22 cellular contexts compared by ENCODE assay signal in genomic region chr12:19036673-19037357, GRCh38.
DNase-seq lines count a peak whose midpoint lies in the region; ATAC-seq, FAIRE-seq and TF ChIP-seq lines count a peak whose summit lies in the region.
"Had no signal": no experiment of that assay in that cellular context is flagged by ENCODE, and none has a peak within 500 bp of the region (broad histone marks: within the 10 kb centered on the region; RNA-seq: fewer than 3 reads in every experiment).

No MANE protein-coding gene starts in this region.

- no peaks in the 10 kb centered on the region for H3K36me3 ChIP-seq in astrocyte (ENCODE audit: insufficient read depth, low read length)

- peak; percentile 74 for ATAC-seq in Right ventricle myocardium superior (ENCODE audit: poor library complexity)
- ATAC-seq in GM18909 (IDR thresholded peaks at IDR 0.05; ENCODE audit: poor library complexity, unreplicated experiment) = no peak
- no peak for ATAC-seq in foreskin keratinocyte
- ATAC-seq: sciatic nerve, T-cell had no signal

- intact Hi-C loops in Right ventricle myocardium superior (cut with DNase I) = no loop called here

- H3K4me3 Mint-ChIP-seq in astrocyte (ENCODE audit: unreplicated experiment) = no peak overlapping the region
- H3K4me3 Mint-ChIP-seq: activated naive CD4-positive, alpha-beta T cell treated with anti-CD3 and anti-CD28 coated beads, Interleukin-2, amount 50 U/mL, for 24 hours; CD4-positive, alpha-beta T cell; HFFc6; T-cell had no signal

- H3K79me2 ChIP-seq in astrocyte (ENCODE audit: insufficient read depth, low read length) = no peaks in the 10 kb centered on the region

- FAIRE-seq in astrocyte (lab: Jason Lieb, UNC) = no peak
- FAIRE-seq: GM19239 had no signal

- peaks cover 9% of the 10 kb centered on the region for H3K9me3 ChIP-seq in astrocyte (ENCODE audit: insufficient read depth, low read depth, low read length)

- H3K27ac ChIP-seq in astrocyte (ENCODE audit: low read depth, low read length) (no peak overlapping the region), foreskin keratinocyte (no peak overlapping the region)

- H3K4me2 ChIP-seq in astrocyte (ENCODE audit: low read length) = peak overlapping the region; percentile 13

- H2AFZ ChIP-seq in astrocyte (ENCODE audit: low read depth, low read length) = peak overlapping the region; percentile 19

- H3K27ac Mint-ChIP-seq in astrocyte (ENCODE audit: unreplicated experiment) = no peak overlapping the region
- H3K27ac Mint-ChIP-seq: activated naive CD4-positive, alpha-beta T cell treated with anti-CD3 and anti-CD28 coated beads, Interleukin-2, amount 50 U/mL, for 24 hours; CD4-positive, alpha-beta T cell; HFFc6; T-cell had no signal

- H3K9ac ChIP-seq in astrocyte (ENCODE audit: low read length) = no peak overlapping the region

- no peaks in the 10 kb centered on the region for H3K36me3 Mint-ChIP-seq in astrocyte (ENCODE audit: low read depth, unreplicated experiment)
- H3K36me3 Mint-ChIP-seq: activated naive CD4-positive, alpha-beta T cell treated with anti-CD3 and anti-CD28 coated beads, Interleukin-2, amount 50 U/mL, for 24 hours; T-cell had no signal

- H3K27me3 Mint-ChIP-seq in astrocyte (ENCODE audit: low read depth, unreplicated experiment) = no peaks in the 10 kb centered on the region
- H3K27me3 Mint-ChIP-seq: activated naive CD4-positive, alpha-beta T cell treated with anti-CD3 and anti-CD28 coated beads, Interleukin-2, amount 50 U/mL, for 24 hours had no signal

- peaks cover 19% of the 10 kb centered on the region for H3K4me1 Mint-ChIP-seq in astrocyte (ENCODE audit: low read depth, unreplicated experiment)
- H3K4me1 Mint-ChIP-seq: activated naive CD4-positive, alpha-beta T cell treated with anti-CD3 and anti-CD28 coated beads, Interleukin-2, amount 50 U/mL, for 24 hours; T-cell had no signal

- TF ChIP-seq CTCF in astrocyte (IDR thresholded peaks at IDR 0.05; ENCODE audit: insufficient read depth, low read depth, low read length) (no peak), foreskin keratinocyte (conservative IDR thresholded peaks at IDR 0.05) (no peak)

- H3K27me3 ChIP-seq in astrocyte (ENCODE audit: insufficient read depth, low read length) (no peaks in the 10 kb centered on the region), foreskin keratinocyte (no peaks in the 10 kb centered on the region)

- H3K4me1 ChIP-seq in astrocyte (ENCODE audit: insufficient read depth, low read length) (peaks cover 5% of the 10 kb centered on the region), foreskin keratinocyte (no peaks in the 10 kb centered on the region)

- H3K4me3 ChIP-seq in astrocyte (ENCODE audit: insufficient read depth, low read depth, low read length) = no peak overlapping the region

- H4K20me1 ChIP-seq in astrocyte (ENCODE audit: insufficient read depth, low read length) = no peaks in the 10 kb centered on the region

- peaks cover 12% of the 10 kb centered on the region for H3K9me3 Mint-ChIP-seq in astrocyte (ENCODE audit: unreplicated experiment)

- peak; percentile 40 for DNase-seq in EH (ENCODE audit: low read depth)
- peak; percentile 89 for DNase-seq in astrocyte (ENCODE audit: low read depth)
- no peak for DNase-seq in Right ventricle myocardium superior
- peak; percentile 64 for DNase-seq in myocyte (ENCODE audit: low read depth)
- DNase-seq in superior temporal gyrus (ENCODE audit: extremely low spot score) = no peak
- no peak for DNase-seq in foreskin keratinocyte
- no peak for DNase-seq in NCI-H2081 (lab: John Stamatoyannopoulos, UW)
- DNase-seq: activated T-cell treated with anti-CD3 and anti-CD28 coated beads, Interleukin-2, amount 50 U/mL, for 1 hour; CD4-positive, alpha-beta T cell; HFFc6; KG1; NCI-H1048; NCI-H2081 treated with DMSO at 0.1 percent for 48 hours; NCI-H524; occipital lobe; SHP77; stimulated activated naive CD4-positive, alpha-beta T cell treated with Interleukin-2 at 50 U/mL for 16 hours; T-cell had no signal

Comparison
In these comparisons a context has a peak if more than half of its experiments do, and no peak if none do; other contexts are left out.
1. DNase-seq: peak in EH (single experiment), astrocyte (single experiment) and myocyte (single experiment); none in Right ventricle myocardium superior (single experiment), superior temporal gyrus (single experiment), foreskin keratinocyte (0 of 2) and NCI-H2081 (0 of 2).